Comparison of ENCODE assay signal across 1 cellular context in genomic region chr5:72156921-72157320, GRCh38.
TF ChIP-seq lines count a peak whose summit lies in the region.

No MANE protein-coding gene starts in this region.

TF ChIP-seq in SK-N-SH, 30 proteins besides CTCF, POLR2A, EP300 and RAD21 (continued from another document):
- TF ChIP-seq JUND (IDR thresholded peaks at IDR 0.05) (peak; percentile 58), IRF3 (IDR thresholded peaks at IDR 0.05; ENCODE audit: low read depth, low read length) (no peak), USF1 (IDR thresholded peaks at IDR 0.05; ENCODE audit: borderline replicate concordance, low read depth) (no peak), POLR2AphosphoS5 (IDR thresholded peaks at IDR 0.05; ENCODE audit: low read depth, low read length) (peak; percentile 74; the same call in 1 of the 2 replicates), PBX3 (IDR thresholded peaks at IDR 0.05) (peak; percentile 77), MEF2A (IDR thresholded peaks at IDR 0.05; ENCODE audit: borderline replicate concordance, low read depth) (0 out of 2 replicates have a peak, but pooled peaks have one; percentile 47), NRF1 (IDR thresholded peaks at IDR 0.05; ENCODE audit: low read depth, low read length) (no peak), NFIC (IDR thresholded peaks at IDR 0.05; ENCODE audit: borderline replicate concordance) (peak; percentile 46; the same call in 1 of the 2 replicates), TEAD4 (IDR thresholded peaks at IDR 0.05; ENCODE audit: borderline replicate concordance, insufficient read depth) (peak; percentile 18; the same call in 1 of the 2 replicates)
TF ChIP-seq in SK-N-SH: peak in this region for 9.
